11 cellular contexts compared by ENCODE assay signal in the genomic region with DNA sequence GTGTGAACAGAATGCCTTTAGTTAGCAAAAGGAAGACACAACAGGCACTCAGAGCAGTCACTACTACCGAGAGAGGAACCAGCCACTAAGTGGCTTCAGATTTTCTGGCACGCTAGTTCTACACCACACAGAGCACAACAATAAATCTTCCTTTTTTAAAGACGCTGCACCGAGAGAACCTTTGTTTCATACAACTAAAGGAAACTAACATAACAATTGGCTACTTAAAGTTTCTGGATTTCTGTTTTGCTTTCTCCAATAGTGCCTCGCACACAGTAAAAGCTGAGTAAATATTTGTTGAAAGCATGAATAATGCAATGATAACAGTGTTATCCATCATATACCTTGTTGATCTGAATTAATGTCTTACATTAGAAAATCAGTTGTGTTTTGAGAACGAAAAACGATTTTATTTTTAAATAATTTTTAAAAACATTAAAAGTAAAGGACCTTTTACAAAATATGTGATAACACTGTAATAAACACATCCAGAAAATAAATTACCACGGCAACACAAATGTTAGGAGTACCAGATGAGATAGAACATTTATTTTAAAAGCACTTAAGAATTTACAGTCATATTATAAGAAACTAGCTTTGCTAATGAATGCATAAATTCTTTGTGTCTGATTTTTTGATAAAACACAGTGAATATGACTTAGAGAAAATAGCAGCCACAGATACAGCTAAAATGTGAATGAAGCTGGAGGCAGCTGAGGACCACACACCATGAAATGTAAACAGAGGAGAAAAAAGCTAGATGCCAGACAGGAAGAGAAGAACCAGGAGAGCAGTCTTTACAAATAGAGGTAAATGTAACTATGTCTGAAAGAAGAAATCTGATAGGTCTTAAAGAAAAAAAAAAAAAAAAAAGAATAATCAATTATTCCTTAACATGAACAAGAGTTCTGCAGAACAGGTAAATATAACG. TPM values are rescaled to one million over a fixed set of nuclear protein-coding genes. Genes with fewer than 3 reads are reported as not detected.
DNase-seq lines count a peak whose midpoint lies in the region; FAIRE-seq and TF ChIP-seq lines count a peak whose summit lies in the region.
"Had no signal": no experiment of that assay in that cellular context is flagged by ENCODE, and none has a peak within 500 bp of the region (broad histone marks: within the 10 kb centered on the region; RNA-seq: fewer than 3 reads in every experiment).

No MANE protein-coding gene starts in this region.

- H3K27ac ChIP-seq in smooth muscle cell (ENCODE audit: low read depth), result no peak overlapping the region
- no peak overlapping the region for H3K27ac ChIP-seq in vagina
- H3K27ac ChIP-seq: esophagus squamous epithelium, PC-9 had no signal

- no peak for FAIRE-seq in D721Med (lab: Jason Lieb, UNC)

- WGBS in smooth muscle cell (ENCODE audit: low lambda C conversion rate), result 29% methylated on average over 9 of the region's 9 CpGs

- H3K4me1 ChIP-seq in endocrine pancreas (ENCODE audit: control insufficient read depth, insufficient read depth, low read length) (peaks cover 10% of the 10 kb centered on the region), smooth muscle cell (ENCODE audit: low read depth) (peaks cover 38% of the 10 kb centered on the region), vagina (no peaks in the 10 kb centered on the region)

- TF ChIP-seq CTCF in smooth muscle cell (IDR thresholded peaks at IDR 0.05; ENCODE audit: borderline replicate concordance, insufficient read depth, poor library complexity, severe bottlenecking) (no peak), D721Med (IDR thresholded peaks at IDR 0.05; ENCODE audit: insufficient read depth, missing control alignments) (no peak), vagina (IDR thresholded peaks at IDR 0.05) (no peak)

- intact Hi-C loops in vagina (cut with DNase I), result no loop called here

- H3K4me2 ChIP-seq in smooth muscle cell, result no peak overlapping the region
- H3K4me2 ChIP-seq: PC-9 had no signal

- no peaks in the 10 kb centered on the region for H3F3A ChIP-seq in smooth muscle cell (ENCODE audit: low read depth)

- no peak for TF ChIP-seq POLR2A in vagina (IDR thresholded peaks at IDR 0.05)

- H3K36me3 ChIP-seq in endocrine pancreas (ENCODE audit: control insufficient read depth, insufficient read depth, low read length) (no peaks in the 10 kb centered on the region), smooth muscle cell (ENCODE audit: low read depth) (peaks cover 5% of the 10 kb centered on the region), vagina (no peaks in the 10 kb centered on the region)
- H3K36me3 ChIP-seq: esophagus squamous epithelium had no signal

- H3K27me3 ChIP-seq in endocrine pancreas (ENCODE audit: control insufficient read depth, insufficient read depth, low read length), result no peaks in the 10 kb centered on the region
- no peaks in the 10 kb centered on the region for H3K27me3 ChIP-seq in smooth muscle cell (ENCODE audit: low read depth)
- H3K27me3 ChIP-seq in vagina, result no peaks in the 10 kb centered on the region
- H3K27me3 ChIP-seq: esophagus squamous epithelium had no signal

- no peaks in the 10 kb centered on the region for H3K9me3 ChIP-seq in endocrine pancreas (ENCODE audit: control insufficient read depth, low read length)
- H3K9me3 ChIP-seq in smooth muscle cell (replicated peaks; ENCODE audit: low read depth), result no peaks in the 10 kb centered on the region
- no peaks in the 10 kb centered on the region for H3K9me3 ChIP-seq in vagina
- H3K9me3 ChIP-seq: esophagus squamous epithelium had no signal

- H3K79me2 ChIP-seq in smooth muscle cell (ENCODE audit: low read depth), result no peaks in the 10 kb centered on the region

- DNase-seq in NCI-H2107 treated with DMSO at 0.1 percent for 48 hours (lab: John Stamatoyannopoulos, UW; ENCODE audit: unreplicated experiment), result peak; percentile 71
- no peak for DNase-seq in NCI-H2107 (lab: John Stamatoyannopoulos, UW)
- DNase-seq in NCI-H345 (lab: John Stamatoyannopoulos, UW), result peak; percentile 82
- no peak for DNase-seq in smooth muscle cell (lab: John Stamatoyannopoulos, UW; ENCODE audit: unreplicated experiment)
- DNase-seq in D721Med (ENCODE audit: insufficient read length, low spot score), result no peak
- no peak for DNase-seq in vagina (ENCODE audit: extremely low spot score in 2 of 2)
- no peak for DNase-seq in effector CD8-positive, alpha-beta T cell (lab: John Stamatoyannopoulos, UW)
- DNase-seq: aorta, esophagus squamous epithelium, PC-9 had no signal

- H3K9ac ChIP-seq in endocrine pancreas (ENCODE audit: control insufficient read depth, insufficient read depth, low read length) (no peak overlapping the region), smooth muscle cell (ENCODE audit: low read depth) (no peak overlapping the region)

- H3K4me3 ChIP-seq in endocrine pancreas (ENCODE audit: control insufficient read depth, insufficient read depth, low read length) (peak overlapping the region; percentile 75), smooth muscle cell (peak overlapping the region; percentile 19), vagina (no peak overlapping the region)
- H3K4me3 ChIP-seq: esophagus squamous epithelium, PC-9 had no signal

- no peaks in the 10 kb centered on the region for H4K20me1 ChIP-seq in smooth muscle cell (ENCODE audit: low read depth)

- H2AFZ ChIP-seq in smooth muscle cell (ENCODE audit: low read depth), result no peak overlapping the region
- H2AFZ ChIP-seq: PC-9 had no signal

RNA-seq across cellular contexts. Expression of a gene that starts 14.8 kb away (rescaled TPM):
- total RNA-seq in smooth muscle cell (8.0 and 9.3 TPM in 2 replicates), vagina (4.7 TPM)
- polyA plus RNA-seq in smooth muscle cell, result 6.7 and 8.2 TPM in 2 replicates

Comparison
In these comparisons a context has a peak if more than half of its experiments do, and no peak if none do; other contexts are left out.
1. DNase-seq: peak in NCI-H2107 treated with DMSO at 0.1 percent for 48 hours (single experiment) and NCI-H345 (single experiment); none in NCI-H2107 (single experiment), smooth muscle cell (single experiment), D721Med (single experiment), vagina (0 of 2) and effector CD8-positive, alpha-beta T cell (single experiment).
2. H3K4me3 ChIP-seq: peak in endocrine pancreas (single experiment) and smooth muscle cell (single experiment); none in vagina (0 of 2).